ENCODE assay signal across 1 cellular context in the genomic region with DNA sequence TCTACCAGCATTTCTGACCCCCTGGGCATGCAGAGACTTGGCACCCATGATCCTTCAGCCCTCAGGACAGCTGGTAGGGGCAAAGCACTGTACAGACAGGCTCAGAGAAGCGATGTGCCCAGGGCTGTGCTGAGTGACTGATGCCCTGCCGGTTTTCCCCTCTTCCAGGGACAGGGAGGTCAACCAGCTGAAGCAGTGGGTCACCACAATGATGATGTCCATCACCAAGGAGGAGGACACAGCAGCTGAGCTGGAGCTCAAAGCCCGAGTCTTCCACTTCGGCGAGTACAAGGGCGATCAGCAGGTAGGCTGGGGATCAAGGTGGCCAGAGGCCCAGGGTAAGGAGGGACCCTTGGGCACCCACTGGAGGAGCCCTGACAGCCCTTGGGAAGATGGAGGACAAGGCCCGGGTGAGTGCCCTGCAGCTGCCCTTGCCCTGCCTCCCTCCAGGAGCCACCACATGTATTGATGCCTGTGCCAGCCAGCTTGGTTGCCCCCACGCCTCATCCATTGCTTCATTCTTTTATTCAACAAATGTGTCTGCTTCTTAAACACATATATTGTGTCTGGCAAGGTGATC.
TF ChIP-seq lines count a peak whose summit lies in the region.

No MANE protein-coding gene starts in this region.

TF ChIP-seq in HepG2, 621 proteins besides CTCF, POLR2A, EP300 and RAD21:
- TF ChIP-seq RBM22 (optimal IDR thresholded peaks at IDR 0.05; ENCODE audit: low read length) (peak; percentile 45), AGO2 (optimal IDR thresholded peaks at IDR 0.05; ENCODE audit: low read depth, low read length) (peak; percentile 6), MYNN (CRISPR knock-in tag; IDR thresholded peaks at IDR 0.05; ENCODE audit: low read depth) (no peak)
